Comparison of ENCODE assay signal across 16 cellular contexts in the genomic region with DNA sequence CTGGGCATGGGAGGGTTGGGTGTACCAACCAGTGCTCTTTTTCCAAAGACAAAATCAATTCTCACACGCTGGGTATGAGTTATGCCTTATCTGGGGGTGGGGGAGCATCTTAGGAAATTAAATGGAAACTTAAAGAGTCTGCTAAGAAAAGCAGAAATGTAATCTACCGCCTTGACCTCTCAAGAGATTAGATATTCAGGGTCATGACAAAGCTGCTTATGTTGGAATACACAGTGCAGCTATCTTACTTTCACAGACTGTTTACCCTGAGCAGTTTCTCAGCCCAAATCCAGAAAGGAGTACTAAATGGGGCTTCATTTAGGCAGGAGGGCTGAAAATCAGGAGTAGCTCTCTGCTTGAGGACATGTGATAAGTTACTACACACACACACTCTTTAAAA. TPM values are rescaled to one million over a fixed set of nuclear protein-coding genes. Genes with fewer than 3 reads are reported as not detected.
DNase-seq lines count a peak whose midpoint lies in the region; ATAC-seq, FAIRE-seq and TF ChIP-seq lines count a peak whose summit lies in the region.
"Had no signal": no experiment of that assay in that cellular context is flagged by ENCODE, and none has a peak within 500 bp of the region (broad histone marks: within the 10 kb centered on the region; RNA-seq: fewer than 3 reads in every experiment).

No MANE protein-coding gene starts in this region.

- H3K4me3 ChIP-seq in SJCRH30, result peak overlapping the region; percentile 77
- H3K4me3 ChIP-seq in endothelial cell of umbilical vein (replicated peaks in 1 of 3; ENCODE audit: insufficient read depth in 1 of 3, low read depth in 1 of 3, low read length in 3 of 3), result no peak overlapping the region
- H3K4me3 ChIP-seq in neural progenitor cell, result peak overlapping the region; percentile 64
- H3K4me3 ChIP-seq in psoas muscle, result no peak overlapping the region

- peaks cover 37% of the 10 kb centered on the region for H3K36me3 Mint-ChIP-seq in neural progenitor cell

- no peak for ATAC-seq in psoas muscle
- no peak for ATAC-seq in sciatic nerve
- ATAC-seq: activated T-cell treated with anti-CD3 and anti-CD28 coated beads, Interleukin-2, amount 50 U/mL, for 4 hours had no signal

- no TSS peak for BruUV-seq in endothelial cell of umbilical vein (replicated peaks; lab: Mats Ljungman, UMichigan)

- DNase-seq in G401 (ENCODE audit: low spot score) (peak; percentile 10), SJCRH30 (no peak), endothelial cell of umbilical vein (ENCODE audit: low read depth, low spot score) (peak; percentile 34), neural progenitor cell (ENCODE audit: low spot score) (no peak), GM12892 (ENCODE audit: insufficient read length) (no peak), NCI-H524 treated with DMSO at 0.1 percent for 48 hours (lab: John Stamatoyannopoulos, UW) (no peak), psoas muscle (no peak), sciatic nerve (ENCODE audit: low spot score) (no peak)
- DNase-seq: activated CD4-positive, alpha-beta T cell treated with anti-CD3 and anti-CD28 coated beads, Interleukin-2, amount 10 ng/mL, durations not matched to agents 24 days and 14 days; activated naive CD8-positive, alpha-beta T cell treated with anti-CD3 and anti-CD28 coated beads, Interleukin-2, amount 10 ng/mL, durations not matched to agents 7 days and 5 days; activated T-cell treated with anti-CD3 and anti-CD28 coated beads, Interleukin-2, amount 50 U/mL, for 4 hours; cortex of kidney; SHP77 treated with DMSO at 0.1 percent for 48 hours; stimulated activated CD4-positive, alpha-beta T cell treated with anti-CD3 and anti-CD28 coated beads, Interleukin-1b, Interleukin-23, amount 100 ng/mL, for 48 hours; T1000 had no signal

- H3K9ac ChIP-seq in endothelial cell of umbilical vein (replicated peaks; ENCODE audit: extremely low read depth, insufficient read depth, low read length), result no peak overlapping the region
- H3K9ac ChIP-seq in neural progenitor cell, result no peak overlapping the region

- H3K9me3 ChIP-seq in SJCRH30 (replicated peaks) (no peaks in the 10 kb centered on the region), endothelial cell of umbilical vein (replicated peaks; ENCODE audit: control insufficient read depth, insufficient read depth, low read length) (no peaks in the 10 kb centered on the region), neural progenitor cell (ENCODE audit: low read depth) (no peaks in the 10 kb centered on the region), psoas muscle (no peaks in the 10 kb centered on the region)

- intact Hi-C loops in endothelial cell of umbilical vein (cut with micrococcal nuclease) (no loop called here), psoas muscle (cut with DNase I) (no loop called here), sciatic nerve (cut with DNase I) (no loop called here)

- H3K27ac Mint-ChIP-seq in neural progenitor cell, result no peak overlapping the region
- H3K27ac Mint-ChIP-seq: activated CD4-positive, alpha-beta T cell treated with anti-CD3 and anti-CD28 coated beads, Interleukin-2, amount 10 ng/mL, durations not matched to agents 24 days and 14 days; activated naive CD8-positive, alpha-beta T cell treated with anti-CD3 and anti-CD28 coated beads, Interleukin-2, amount 10 ng/mL, durations not matched to agents 7 days and 5 days had no signal

- no peak overlapping the region for H2AFZ ChIP-seq in endothelial cell of umbilical vein (ENCODE audit: low read depth, low read length)
- H2AFZ ChIP-seq in neural progenitor cell (replicated peaks), result no peak overlapping the region

- H3F3A ChIP-seq in neural progenitor cell (ENCODE audit: low read depth), result peaks cover 17% of the 10 kb centered on the region

- peaks cover 14% of the 10 kb centered on the region for H3K9me3 Mint-ChIP-seq in neural progenitor cell
- H3K9me3 Mint-ChIP-seq: activated CD4-positive, alpha-beta T cell treated with anti-CD3 and anti-CD28 coated beads, Interleukin-2, amount 10 ng/mL, durations not matched to agents 24 days and 14 days; activated naive CD8-positive, alpha-beta T cell treated with anti-CD3 and anti-CD28 coated beads, Interleukin-2, amount 10 ng/mL, durations not matched to agents 7 days and 5 days; activated T-cell treated with anti-CD3 and anti-CD28 coated beads, Interleukin-2, amount 50 U/mL, for 4 hours had no signal

- H3K27me3 ChIP-seq in SJCRH30 (no peaks in the 10 kb centered on the region), endothelial cell of umbilical vein (ENCODE audit: control insufficient read depth in 2 of 2, insufficient read depth in 2 of 2, low read length in 2 of 2) (no peaks in the 10 kb centered on the region), neural progenitor cell (peaks cover 15% of the 10 kb centered on the region), psoas muscle (ENCODE audit: insufficient read depth in 3 of 3, low read length in 2 of 3) (peaks cover 0 to 47% (median 16%) of the 10 kb centered on the region in 3 donors)

- peaks cover 6% of the 10 kb centered on the region for H3K4me1 ChIP-seq in SJCRH30
- H3K4me1 ChIP-seq in endothelial cell of umbilical vein (ENCODE audit: control insufficient read depth, extremely low read depth, insufficient read depth, low read length), result peaks cover 14% of the 10 kb centered on the region
- peaks cover 6% of the 10 kb centered on the region for H3K4me1 ChIP-seq in neural progenitor cell
- H3K4me1 ChIP-seq in psoas muscle, result no peaks in the 10 kb centered on the region

- peak overlapping the region; percentile 95 for H3K4me3 Mint-ChIP-seq in neural progenitor cell
- H3K4me3 Mint-ChIP-seq: activated CD4-positive, alpha-beta T cell treated with anti-CD3 and anti-CD28 coated beads, Interleukin-2, amount 10 ng/mL, durations not matched to agents 24 days and 14 days; activated naive CD8-positive, alpha-beta T cell treated with anti-CD3 and anti-CD28 coated beads, Interleukin-2, amount 10 ng/mL, durations not matched to agents 7 days and 5 days; activated T-cell treated with anti-CD3 and anti-CD28 coated beads, Interleukin-2, amount 50 U/mL, for 4 hours had no signal

- H3K79me2 ChIP-seq in endothelial cell of umbilical vein (ENCODE audit: control insufficient read depth, insufficient read depth, low read length) (no peaks in the 10 kb centered on the region), neural progenitor cell (ENCODE audit: low read depth) (peaks cover 64% of the 10 kb centered on the region)

- H3K36me3 ChIP-seq in SJCRH30, result peaks cover 70% of the 10 kb centered on the region
- H3K36me3 ChIP-seq in endothelial cell of umbilical vein (ENCODE audit: control insufficient read depth in 2 of 2, extremely low read depth in 1 of 2, insufficient read depth in 2 of 2, low read length in 2 of 2), result no peaks in the 10 kb centered on the region
- peaks cover 13% of the 10 kb centered on the region for H3K36me3 ChIP-seq in neural progenitor cell
- H3K36me3 ChIP-seq in psoas muscle (ENCODE audit: insufficient read depth in 1 of 2, low read depth in 1 of 2), result no peaks in the 10 kb centered on the region

- H3K27ac ChIP-seq in SJCRH30, result peak overlapping the region; percentile 95
- H3K27ac ChIP-seq in endothelial cell of umbilical vein (ENCODE audit: insufficient read depth, low read depth, low read length), result no peak overlapping the region
- no peak overlapping the region for H3K27ac ChIP-seq in neural progenitor cell
- no peak overlapping the region for H3K27ac ChIP-seq in psoas muscle

- H3K4me2 ChIP-seq in endothelial cell of umbilical vein (ENCODE audit: insufficient read depth, low read length), result peak overlapping the region; percentile 49
- H3K4me2 ChIP-seq in neural progenitor cell, result peak overlapping the region; percentile 79

- FAIRE-seq in endothelial cell of umbilical vein (lab: Jason Lieb, UNC) (no peak), GM12892 (lab: Jason Lieb, UNC) (no peak)
- FAIRE-seq: GM19239 had no signal

- WGBS in psoas muscle, 3 donors, result 47 to 52% (median 51%) methylated on average over 2 of the region's 2 CpGs

- CTCF ChIA-PET in endothelial cell of umbilical vein (lab: Charles Lee), result interaction anchor here (1.2 to 2.1 kb wide), 2 partner anchors 10 to 455 kb away, joined by 3 to 5 read pairs; no protein-coding TSS in a partner anchor

- in situ Hi-C loops in G401 (cut with HindIII; ENCODE audit: low sequenced_read_pairs), result no loop called here

- H4K20me1 ChIP-seq in endothelial cell of umbilical vein (replicated peaks; ENCODE audit: control insufficient read depth, extremely low read depth, insufficient read depth, low read length), result no peaks in the 10 kb centered on the region
- H4K20me1 ChIP-seq in neural progenitor cell (ENCODE audit: low read depth), result peaks cover 55% of the 10 kb centered on the region

- H3K27me3 Mint-ChIP-seq in neural progenitor cell (ENCODE audit: insufficient read depth, low read depth), result peaks cover 6% of the 10 kb centered on the region

- POLR2A ChIA-PET in endothelial cell of umbilical vein (lab: Charles Lee), result no interaction called here

- dilution Hi-C loops in endothelial cell of umbilical vein (cut with MboI; ENCODE audit: extremely low pct_ligation_motif_present, low sequenced_read_pairs), result no loop called here

- H3K9me1 ChIP-seq in endothelial cell of umbilical vein (replicated peaks; ENCODE audit: control insufficient read depth, extremely low read depth, insufficient read depth, low read length), result no peaks in the 10 kb centered on the region

- TF ChIP-seq POLR2A in endothelial cell of umbilical vein (IDR thresholded peaks at IDR 0.05; ENCODE audit: low read depth, low read length) (no peak), GM12892 (IDR thresholded peaks at IDR 0.05; ENCODE audit: low read depth, low read length) (no peak)

- TF ChIP-seq CTCF in endothelial cell of umbilical vein (IDR thresholded peaks at IDR 0.05; ENCODE audit: extremely low read depth in 1 of 2, insufficient read depth in 1 of 2, low read depth in 1 of 2, low read length in 2 of 2) (no peak), neural progenitor cell (IDR thresholded peaks at IDR 0.05) (no peak), psoas muscle (IDR thresholded peaks at IDR 0.05) (no peak)

- H3K4me1 Mint-ChIP-seq in neural progenitor cell, result peaks cover 30% of the 10 kb centered on the region

RNA-seq across cellular contexts. Expression of gene MEST, which starts 2.6 kb away (rescaled TPM):
- total RNA-seq in G401 (2014; rRNA removed; shearing (Covaris generic)), result 0.34 and 4.6 TPM in 2 replicates
- 1,979 and 2,085 TPM in 2 replicates for total RNA-seq in SJCRH30 (2014; rRNA removed; shearing (Covaris generic))
- total RNA-seq in endothelial cell of umbilical vein (52.6 and 62.1 TPM in 2 replicates), neural progenitor cell (ENCODE audit: low replicate concordance) (364 and 431 TPM in 2 replicates), psoas muscle (10 to 100 TPM in 2 of 4 donors, 1 to 10 TPM in 2; 3.0 to 12.6 (median 8.8) TPM), sciatic nerve (72.0 TPM)
- polyA plus RNA-seq in endothelial cell of umbilical vein (44.3 and 46.7 TPM in 2 replicates), psoas muscle (1 to 10 TPM; 2.8 to 5.3 (median 4.2) TPM)
- polyA plus RNA-seq in endothelial cell of umbilical vein (2011; cell fraction: cytosol; rRNA removed), result 56.2 and 58.6 TPM in 2 replicates
- polyA plus RNA-seq in endothelial cell of umbilical vein (2011; cell fraction: nucleus; rRNA removed), result 35.2 and 42.6 TPM in 2 replicates
- polyA plus RNA-seq in endothelial cell of umbilical vein (2012), result 75.3 and 78.8 TPM in 2 replicates
- polyA minus RNA-seq in endothelial cell of umbilical vein, result 90.2 and 125 TPM in 2 replicates
- polyA minus RNA-seq in endothelial cell of umbilical vein (2011; cell fraction: cytosol; rRNA and poly(A)+ RNA removed), result 41.6 TPM
- 26.0 and 49.8 TPM in 2 replicates for polyA minus RNA-seq in endothelial cell of umbilical vein (2011; cell fraction: nucleus; rRNA and poly(A)+ RNA removed)
- 8.4 TPM for polyA plus RNA-seq in GM12892 (2012; ENCODE audit: missing spikeins)

RNA-seq across cellular contexts. Expression of gene CEP41, which starts 53.7 kb away (rescaled TPM):
- total RNA-seq in G401 (2014; rRNA removed; shearing (Covaris generic)), result 0.80 TPM in 1 of 2 replicates, not detected in the other
- total RNA-seq in SJCRH30 (2014; rRNA removed; shearing (Covaris generic)), result 39.4 and 39.9 TPM in 2 replicates
- total RNA-seq in endothelial cell of umbilical vein, result 25.9 and 26.8 TPM in 2 replicates
- 15.5 and 19.5 TPM in 2 replicates for polyA plus RNA-seq in endothelial cell of umbilical vein
- 18.5 and 22.4 TPM in 2 replicates for polyA plus RNA-seq in endothelial cell of umbilical vein (2011; cell fraction: cytosol; rRNA removed)
- 24.1 and 24.3 TPM in 2 replicates for polyA plus RNA-seq in endothelial cell of umbilical vein (2011; cell fraction: nucleus; rRNA removed)
- polyA plus RNA-seq in endothelial cell of umbilical vein (2012), result 16.5 and 17.0 TPM in 2 replicates
- polyA minus RNA-seq in endothelial cell of umbilical vein, result 16.0 and 21.5 TPM in 2 replicates
- polyA minus RNA-seq in endothelial cell of umbilical vein (2011; cell fraction: cytosol; rRNA and poly(A)+ RNA removed), result 5.7 TPM
- 11.5 and 17.6 TPM in 2 replicates for polyA minus RNA-seq in endothelial cell of umbilical vein (2011; cell fraction: nucleus; rRNA and poly(A)+ RNA removed)
- 14.5 and 16.5 TPM in 2 replicates for total RNA-seq in neural progenitor cell (ENCODE audit: low replicate concordance)
- polyA plus RNA-seq in GM12892 (2012; ENCODE audit: missing spikeins), result 13.3 TPM
- 1 to 10 TPM; 2.4 to 4.6 (median 3.2) TPM for total RNA-seq in psoas muscle
- polyA plus RNA-seq in psoas muscle, result 1 to 10 TPM; 3.0 to 4.6 (median 4.2) TPM
- total RNA-seq in sciatic nerve, result 11.0 TPM

Comparison
In these comparisons a context has a peak if more than half of its experiments do, and no peak if none do; other contexts are left out.
1. DNase-seq: peak in G401 (single experiment) and endothelial cell of umbilical vein (single experiment); none in SJCRH30 (0 of 2), neural progenitor cell (single experiment), GM12892 (single experiment), NCI-H524 treated with DMSO at 0.1 percent for 48 hours (single experiment), psoas muscle (0 of 2) and sciatic nerve (single experiment).
2. H3K4me3 ChIP-seq: peak in SJCRH30 (single experiment) and neural progenitor cell (single experiment); none in endothelial cell of umbilical vein (0 of 3) and psoas muscle (single experiment).